In the genomic region with DNA sequence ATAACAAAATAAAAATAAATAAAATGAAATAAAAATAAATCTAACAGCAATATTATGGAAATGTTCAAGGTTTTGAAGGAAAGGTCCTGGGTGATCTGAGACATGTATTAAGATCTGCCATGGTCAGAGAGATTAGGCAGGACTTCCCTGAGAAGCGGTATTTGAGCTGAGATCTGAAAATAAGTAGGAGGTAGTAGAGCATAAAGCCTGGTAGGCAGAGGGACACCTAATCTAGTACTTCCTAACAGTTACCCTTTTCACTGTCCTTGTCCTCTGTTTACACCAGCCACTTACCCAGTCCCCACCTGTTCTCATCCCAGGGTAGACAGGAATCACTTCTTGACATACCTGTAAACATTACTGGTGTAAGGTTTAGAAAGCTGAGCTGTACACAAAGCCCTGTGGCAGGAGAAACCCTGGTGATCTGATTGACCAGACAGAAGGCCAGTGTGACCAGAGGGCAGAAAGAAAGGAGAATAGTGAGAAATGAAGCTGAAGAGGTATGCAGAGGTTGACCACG, we compare ENCODE assay signal across 16 cellular contexts.
"Had no signal": no experiment of that assay in that cellular context is flagged by ENCODE, and none has a peak within 500 bp of the region (broad histone marks: within the 10 kb centered on the region; RNA-seq: fewer than 3 reads in every experiment).

No MANE protein-coding gene starts in this region.

- DNase-seq: activated CD4-positive, alpha-beta T cell treated with anti-CD3 and anti-CD28 coated beads for 4 hours; activated CD8-positive, alpha-beta T cell treated with anti-CD3 and anti-CD28 coated beads for 36 hours; activated naive CD8-positive, alpha-beta T cell treated with anti-CD3 and anti-CD28 coated beads for 36 hours; amygdala; central memory CD4-positive, alpha-beta T cell; colonic mucosa; stimulated activated CD4-positive, alpha-beta T cell treated with anti-CD3 and anti-CD28 coated beads, Interleukin-1b, Interleukin-23, amount 100 ng/mL, for 48 hours; stomach; testis had no signal

- H3K4me3 Mint-ChIP-seq: activated CD8-positive, alpha-beta T cell treated with anti-CD3 and anti-CD28 coated beads for 36 hours; activated naive CD8-positive, alpha-beta T cell treated with anti-CD3 and anti-CD28 coated beads for 36 hours; activated T-helper 1 cell treated with anti-CD3 and anti-CD28 coated beads, Interleukin-12 subunit alpha, Interleukin-12 subunit beta, Interleukin-2, Interleukin-4 antibody, amounts not matched to agents 30 ng/mL and 10 ng/mL and 1 ng/mL, durations not matched to agents 14 hours and 24 hours and 36 hours; brain; mesothelial cell of epicardium; neural crest cell had no signal

- H3K4me1 Mint-ChIP-seq: brain, mesothelial cell of epicardium, neural crest cell had no signal

- H3K36me3 ChIP-seq: colonic mucosa, gastroesophageal sphincter, stomach had no signal

- H3K9me3 ChIP-seq: colonic mucosa, gastroesophageal sphincter, stomach, testis had no signal

- H3K4me3 ChIP-seq: colonic mucosa, gastroesophageal sphincter, lung, stomach, testis had no signal

- H3K36me3 Mint-ChIP-seq: activated naive CD8-positive, alpha-beta T cell treated with anti-CD3 and anti-CD28 coated beads for 36 hours; brain; mesothelial cell of epicardium had no signal

- H3K27ac Mint-ChIP-seq: activated CD8-positive, alpha-beta T cell treated with anti-CD3 and anti-CD28 coated beads for 36 hours; activated naive CD8-positive, alpha-beta T cell treated with anti-CD3 and anti-CD28 coated beads for 36 hours; activated T-helper 1 cell treated with anti-CD3 and anti-CD28 coated beads, Interleukin-12 subunit alpha, Interleukin-12 subunit beta, Interleukin-2, Interleukin-4 antibody, amounts not matched to agents 30 ng/mL and 10 ng/mL and 1 ng/mL, durations not matched to agents 14 hours and 24 hours and 36 hours; brain; mesothelial cell of epicardium had no signal

- H3K4me1 ChIP-seq: colonic mucosa, gastroesophageal sphincter, testis had no signal

- H3K27me3 Mint-ChIP-seq: activated naive CD8-positive, alpha-beta T cell treated with anti-CD3 and anti-CD28 coated beads for 36 hours had no signal

- ATAC-seq: activated CD8-positive, alpha-beta T cell treated with anti-CD3 and anti-CD28 coated beads for 36 hours; gastroesophageal sphincter had no signal

- H3K9me3 Mint-ChIP-seq: activated CD8-positive, alpha-beta T cell treated with anti-CD3 and anti-CD28 coated beads for 36 hours; activated naive CD8-positive, alpha-beta T cell treated with anti-CD3 and anti-CD28 coated beads for 36 hours; activated T-helper 1 cell treated with anti-CD3 and anti-CD28 coated beads, Interleukin-12 subunit alpha, Interleukin-12 subunit beta, Interleukin-2, Interleukin-4 antibody, amounts not matched to agents 30 ng/mL and 10 ng/mL and 1 ng/mL, durations not matched to agents 14 hours and 24 hours and 36 hours; brain; mesothelial cell of epicardium; neural crest cell had no signal

- H3K27me3 ChIP-seq: colonic mucosa, testis had no signal

- H3K27ac ChIP-seq: colonic mucosa, gastroesophageal sphincter, stomach, testis, VCaP had no signal
